8 cellular contexts compared by ENCODE assay signal in the genomic region with DNA sequence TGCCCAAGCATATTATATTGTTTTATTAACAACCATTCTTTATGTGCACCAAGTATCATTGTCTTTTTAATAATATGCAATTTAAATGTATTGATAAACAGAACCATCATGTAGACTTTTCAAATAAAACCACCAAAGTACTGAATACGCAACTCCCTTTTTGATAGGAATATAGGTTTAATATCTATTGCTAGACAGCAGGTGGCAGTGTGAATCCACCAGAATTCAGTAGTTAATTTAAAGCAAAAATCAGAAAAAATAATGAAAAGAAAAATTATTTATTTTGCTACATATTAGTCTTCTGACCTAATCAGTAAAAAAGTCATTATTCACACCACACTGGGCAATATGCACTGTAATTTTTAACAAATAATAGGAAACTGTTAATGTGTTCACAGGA.
DNase-seq lines count a peak whose midpoint lies in the region; FAIRE-seq and TF ChIP-seq lines count a peak whose summit lies in the region.
"Had no signal": no experiment of that assay in that cellular context is flagged by ENCODE, and none has a peak within 500 bp of the region (broad histone marks: within the 10 kb centered on the region; RNA-seq: fewer than 3 reads in every experiment).

No MANE protein-coding gene starts in this region.

- TF ChIP-seq POLR2A in Peyer's patch (IDR thresholded peaks at IDR 0.05): no peak
- TF ChIP-seq POLR2A in H54 (IDR thresholded peaks at IDR 0.05; ENCODE audit: low read depth, low read length): no peak

- DNase-seq in EL (peak; percentile 23), M059J (ENCODE audit: low read depth) (peak; percentile 2), astrocyte of the spinal cord (ENCODE audit: low read depth, low spot score) (peak; percentile 46), nephron progenitor cell (peak; percentile 22), Peyer's patch (no peak), H54 (ENCODE audit: insufficient read length, low spot score) (no peak), coronary artery (ENCODE audit: low spot score) (no peak)

- H3K27ac Mint-ChIP-seq in nephron progenitor cell: no peak overlapping the region

- no peaks in the 10 kb centered on the region for H3K36me3 ChIP-seq in Peyer's patch
- H3K36me3 ChIP-seq: SJCRH30 had no signal

- H3K36me3 Mint-ChIP-seq in nephron progenitor cell (ENCODE audit: low read depth): no peaks in the 10 kb centered on the region

- peaks cover 6% of the 10 kb centered on the region for H3K4me1 Mint-ChIP-seq in nephron progenitor cell

- TF ChIP-seq CTCF in astrocyte of the spinal cord (IDR thresholded peaks at IDR 0.05; ENCODE audit: low read depth, low read length): peak; percentile 48
- peak; percentile 65 for TF ChIP-seq CTCF in nephron progenitor cell (IDR thresholded peaks at IDR 0.05)
- peak in 3 of 6 experiments; percentile 41 to 50 (median 43) for TF ChIP-seq CTCF in Peyer's patch (IDR thresholded peaks at IDR 0.05)
- TF ChIP-seq CTCF in coronary artery (IDR thresholded peaks at IDR 0.05): no peak

- no peak for FAIRE-seq in H54 (lab: Jason Lieb, UNC)

- H3K9me3 Mint-ChIP-seq in nephron progenitor cell: no peaks in the 10 kb centered on the region

- H3K4me3 Mint-ChIP-seq in nephron progenitor cell: no peak overlapping the region

- H3K4me3 ChIP-seq in astrocyte of the spinal cord (ENCODE audit: low read depth, low read length) (no peak overlapping the region), Peyer's patch (no peak overlapping the region), coronary artery (no peak overlapping the region)
- H3K4me3 ChIP-seq: SJCRH30 had no signal

- H3K27ac ChIP-seq in Peyer's patch: no peak overlapping the region
- H3K27ac ChIP-seq in coronary artery: no peak overlapping the region
- H3K27ac ChIP-seq: SJCRH30 had no signal

- H3K27me3 Mint-ChIP-seq in nephron progenitor cell (ENCODE audit: low read depth, poor library complexity): peaks cover 14% of the 10 kb centered on the region

- in situ Hi-C loops in astrocyte of the spinal cord (cut with HindIII; ENCODE audit: low sequenced_read_pairs): no loop called here

- no peaks in the 10 kb centered on the region for H3K9me3 ChIP-seq in Peyer's patch
- H3K9me3 ChIP-seq: SJCRH30 had no signal

- H3K4me1 ChIP-seq in Peyer's patch: no peaks in the 10 kb centered on the region
- H3K4me1 ChIP-seq: SJCRH30 had no signal

- no peaks in the 10 kb centered on the region for H3K27me3 ChIP-seq in Peyer's patch

Comparison
In these comparisons a context has a peak if more than half of its experiments do, and no peak if none do; other contexts are left out.
1. DNase-seq: peak in EL (single experiment), M059J (single experiment), astrocyte of the spinal cord (single experiment) and nephron progenitor cell (single experiment); none in Peyer's patch (0 of 3), H54 (single experiment) and coronary artery (single experiment).